Comparison of ENCODE assay signal across 9 cellular contexts in genomic region chr19:58572026-58572817, GRCh38. TPM values are rescaled to one million over a fixed set of nuclear protein-coding genes. Genes with fewer than 3 reads are reported as not detected.
DNase-seq lines count a peak whose midpoint lies in the region; ATAC-seq and TF ChIP-seq lines count a peak whose summit lies in the region.
"Had no signal": no experiment of that assay in that cellular context is flagged by ENCODE, and none has a peak within 500 bp of the region (broad histone marks: within the 10 kb centered on the region; RNA-seq: fewer than 3 reads in every experiment).

No MANE protein-coding gene starts in this region.

- H3K4me1 ChIP-seq in liver (ENCODE audit: control insufficient read depth in 4 of 4, insufficient read depth in 4 of 4, low read length in 3 of 4) = peaks cover 4 to 25% (median 17%) of the 10 kb centered on the region in 4 donors
- H3K4me1 ChIP-seq in testis = peaks cover 7% of the 10 kb centered on the region

- no peak for DNase-seq in activated CD4-positive, alpha-beta T cell treated with anti-CD3 and anti-CD28 coated beads, Interleukin-2, amount 10 ng/mL, durations not matched to agents 24 days and 14 days
- DNase-seq in activated CD4-positive, alpha-beta T cell treated with anti-CD3 and anti-CD28 coated beads, Interleukin-2, amount 50 U/mL, for 4 hours = no peak
- no peak for DNase-seq in testis
- no peak for DNase-seq in D341Med (ENCODE audit: low spot score)
- DNase-seq: NCI-H1105 had no signal

- peak overlapping the region; percentile 99 for H3K27ac Mint-ChIP-seq in activated CD4-positive, alpha-beta T cell treated with anti-CD3 and anti-CD28 coated beads, Interleukin-2, amount 10 ng/mL, durations not matched to agents 24 days and 14 days

- H3K4me1 Mint-ChIP-seq in activated CD4-positive, alpha-beta T cell treated with anti-CD3 and anti-CD28 coated beads, Interleukin-2, amount 10 ng/mL, durations not matched to agents 24 days and 14 days = peaks cover 32% of the 10 kb centered on the region

- no peak for TF ChIP-seq RAD21 in liver (IDR thresholded peaks at IDR 0.05)

- H3K4me3 ChIP-seq in liver (ENCODE audit: low read depth in 1 of 3, low read length in 3 of 3) (peak overlapping the region; percentile 64 to 69 (median 64)), testis (peak overlapping the region; percentile 51 to 82)

- H3K9ac ChIP-seq in liver (ENCODE audit: low read depth in 1 of 2, low read length in 2 of 2) = no peak overlapping the region

- ATAC-seq in HG02938 (IDR thresholded peaks at IDR 0.05; ENCODE audit: unreplicated experiment) (no peak), GM18505 (IDR thresholded peaks at IDR 0.05; ENCODE audit: unreplicated experiment) (no peak)

- peak overlapping the region; percentile 100 for H3K27ac ChIP-seq in angular gyrus (ENCODE audit: low read depth, low read length)
- H3K27ac ChIP-seq in liver (ENCODE audit: low read depth in 1 of 2, low read length in 2 of 2) = peak overlapping the region; percentile 93 to 97
- peak overlapping the region; percentile 86 to 99 for H3K27ac ChIP-seq in testis

- no peaks in the 10 kb centered on the region for H3K9me3 ChIP-seq in liver (ENCODE audit: control insufficient read depth in 4 of 4, low read length in 3 of 4)
- no peaks in the 10 kb centered on the region for H3K9me3 ChIP-seq in testis

- H3K27me3 Mint-ChIP-seq in activated CD4-positive, alpha-beta T cell treated with anti-CD3 and anti-CD28 coated beads, Interleukin-2, amount 10 ng/mL, durations not matched to agents 24 days and 14 days = peaks cover 3% of the 10 kb centered on the region

- 50% methylated on average over 24 of the region's 24 CpGs for WGBS in liver
- 27 to 34% methylated on average over 16 to 24 of the region's 24 CpGs for WGBS in testis, 2 donors

- H3K36me3 ChIP-seq in liver (ENCODE audit: control insufficient read depth in 4 of 4, insufficient read depth in 3 of 4, low read depth in 1 of 4, low read length in 3 of 4) = peaks cover 0 to 18% (median 5%) of the 10 kb centered on the region in 4 donors
- no peaks in the 10 kb centered on the region for H3K36me3 ChIP-seq in testis (ENCODE audit: low read depth, missing control alignments)

- TF ChIP-seq POLR2A in testis (IDR thresholded peaks at IDR 0.05) (no peak), GM18505 (IDR thresholded peaks at IDR 0.05; ENCODE audit: borderline replicate concordance, extremely low read depth, insufficient read depth, insufficient read length) (no peak)

- peaks cover 4% of the 10 kb centered on the region for H3K9me3 Mint-ChIP-seq in activated CD4-positive, alpha-beta T cell treated with anti-CD3 and anti-CD28 coated beads, Interleukin-2, amount 10 ng/mL, durations not matched to agents 24 days and 14 days

- peak overlapping the region; percentile 95 for H3K4me3 Mint-ChIP-seq in activated CD4-positive, alpha-beta T cell treated with anti-CD3 and anti-CD28 coated beads, Interleukin-2, amount 10 ng/mL, durations not matched to agents 24 days and 14 days

- intact Hi-C loops in activated CD4-positive, alpha-beta T cell treated with anti-CD3 and anti-CD28 coated beads, Interleukin-2, amount 10 ng/mL, durations not matched to agents 24 days and 14 days (cut with micrococcal nuclease) = no loop called here
- intact Hi-C loops in testis (cut with DNase I; ENCODE audit: low total_unique reads) = no loop called here

- peaks cover 29% of the 10 kb centered on the region for H3K36me3 Mint-ChIP-seq in activated CD4-positive, alpha-beta T cell treated with anti-CD3 and anti-CD28 coated beads, Interleukin-2, amount 10 ng/mL, durations not matched to agents 24 days and 14 days (ENCODE audit: low read depth)

- TF ChIP-seq CTCF in liver (IDR thresholded peaks at IDR 0.05; ENCODE audit: low read depth, low read length, missing input control) (no peak), testis (IDR thresholded peaks at IDR 0.05) (no peak)

- H3K27me3 ChIP-seq in liver (ENCODE audit: control insufficient read depth in 4 of 4, insufficient read depth in 4 of 4, low read length in 3 of 4) (no peaks in the 10 kb centered on the region), testis (no peaks in the 10 kb centered on the region)

TF ChIP-seq in liver, 16 proteins besides CTCF, POLR2A, EP300 and RAD21 (continues in another document):
- TF ChIP-seq NR2F2 (IDR thresholded peaks at IDR 0.05) = no peak
- TF ChIP-seq HNF4A (conservative IDR thresholded peaks at IDR 0.05) = peak in 1 of 2 donors; percentile 27
- no peak for TF ChIP-seq RXRA (IDR thresholded peaks at IDR 0.05)
- no peak for TF ChIP-seq EGR1 (IDR thresholded peaks at IDR 0.05; ENCODE audit: low read depth in 2 of 2)
- TF ChIP-seq ATF3 (IDR thresholded peaks at IDR 0.05) = no peak
- TF ChIP-seq FOXA1 (IDR thresholded peaks at IDR 0.05) = no peak
- no peak for TF ChIP-seq SP1 (IDR thresholded peaks at IDR 0.05)
- peak; percentile 4 for TF ChIP-seq REST (IDR thresholded peaks at IDR 0.05)
- no peak for TF ChIP-seq MAX (IDR thresholded peaks at IDR 0.05)
- TF ChIP-seq YY1 (IDR thresholded peaks at IDR 0.05) = no peak

RNA-seq across cellular contexts. Expression of gene MZF1, which starts 0.9 kb away (rescaled TPM):
- 21.6 and 23.7 TPM in 2 replicates for total RNA-seq in activated CD4-positive, alpha-beta T cell treated with anti-CD3 and anti-CD28 coated beads, Interleukin-2, amount 10 ng/mL, durations not matched to agents 24 days and 14 days
- total RNA-seq in liver (10 to 100 TPM in 1 of 2 donors, 1 to 10 TPM in 1; 9.3 to 21.1 TPM), testis (10 to 100 TPM; 55.8 to 56.1 TPM)
- polyA plus RNA-seq in liver (1 to 10 TPM; 4.9 to 8.2 TPM), testis (ENCODE audit: insufficient read depth, low read depth, low replicate concordance) (23.9 TPM)

RNA-seq across cellular contexts. Expression of gene UBE2M, which starts 13.8 kb away (rescaled TPM):
- total RNA-seq in activated CD4-positive, alpha-beta T cell treated with anti-CD3 and anti-CD28 coated beads, Interleukin-2, amount 10 ng/mL, durations not matched to agents 24 days and 14 days = 161 and 175 TPM in 2 replicates
- total RNA-seq in liver = 10 to 100 TPM; 12.1 to 30.7 TPM
- 10 to 100 TPM in 1 of 2 donors, 1 to 10 TPM in 1; 7.6 to 23.4 TPM for polyA plus RNA-seq in liver
- total RNA-seq in testis = 10 to 100 TPM; 65.0 to 65.2 TPM
- polyA plus RNA-seq in testis (ENCODE audit: insufficient read depth, low read depth, low replicate concordance) = 155 TPM

RNA-seq across cellular contexts. Expression of gene CHMP2A, which starts 17.3 kb away (rescaled TPM):
- total RNA-seq in activated CD4-positive, alpha-beta T cell treated with anti-CD3 and anti-CD28 coated beads, Interleukin-2, amount 10 ng/mL, durations not matched to agents 24 days and 14 days = 108 and 114 TPM in 2 replicates
- total RNA-seq in liver (10 to 100 TPM; 58.0 to 69.5 TPM), testis (100 to 1,000 TPM; 115 to 126 TPM)
- polyA plus RNA-seq in liver (100 to 1,000 TPM in 1 of 2 donors, 10 to 100 TPM in 1; 97.1 to 107 TPM), testis (ENCODE audit: insufficient read depth, low read depth, low replicate concordance) (155 TPM)

RNA-seq across cellular contexts. Expression of gene TRIM28, which starts 28.4 kb away (rescaled TPM):
- total RNA-seq in activated CD4-positive, alpha-beta T cell treated with anti-CD3 and anti-CD28 coated beads, Interleukin-2, amount 10 ng/mL, durations not matched to agents 24 days and 14 days = 689 and 698 TPM in 2 replicates
- total RNA-seq in liver (100 to 1,000 TPM in 1 of 2 donors, 10 to 100 TPM in 1; 80.5 to 157 TPM), testis (100 to 1,000 TPM; 415 to 521 TPM)
- polyA plus RNA-seq in liver (10 to 100 TPM; 47.1 to 88.0 TPM), testis (ENCODE audit: insufficient read depth, low read depth, low replicate concordance) (694 TPM)

RNA-seq across cellular contexts. Expression of gene ZBTB45, which starts 52.6 kb away (rescaled TPM):
- 16.8 and 17.5 TPM in 2 replicates for total RNA-seq in activated CD4-positive, alpha-beta T cell treated with anti-CD3 and anti-CD28 coated beads, Interleukin-2, amount 10 ng/mL, durations not matched to agents 24 days and 14 days
- total RNA-seq in liver (1 to 10 TPM; 2.1 to 3.2 TPM), testis (10 to 100 TPM; 14.0 to 15.1 TPM)
- polyA plus RNA-seq in liver (1 to 10 TPM; 2.2 to 4.0 TPM), testis (ENCODE audit: insufficient read depth, low read depth, low replicate concordance) (6.9 TPM)
